17 cellular contexts compared by ENCODE assay signal in the genomic region with DNA sequence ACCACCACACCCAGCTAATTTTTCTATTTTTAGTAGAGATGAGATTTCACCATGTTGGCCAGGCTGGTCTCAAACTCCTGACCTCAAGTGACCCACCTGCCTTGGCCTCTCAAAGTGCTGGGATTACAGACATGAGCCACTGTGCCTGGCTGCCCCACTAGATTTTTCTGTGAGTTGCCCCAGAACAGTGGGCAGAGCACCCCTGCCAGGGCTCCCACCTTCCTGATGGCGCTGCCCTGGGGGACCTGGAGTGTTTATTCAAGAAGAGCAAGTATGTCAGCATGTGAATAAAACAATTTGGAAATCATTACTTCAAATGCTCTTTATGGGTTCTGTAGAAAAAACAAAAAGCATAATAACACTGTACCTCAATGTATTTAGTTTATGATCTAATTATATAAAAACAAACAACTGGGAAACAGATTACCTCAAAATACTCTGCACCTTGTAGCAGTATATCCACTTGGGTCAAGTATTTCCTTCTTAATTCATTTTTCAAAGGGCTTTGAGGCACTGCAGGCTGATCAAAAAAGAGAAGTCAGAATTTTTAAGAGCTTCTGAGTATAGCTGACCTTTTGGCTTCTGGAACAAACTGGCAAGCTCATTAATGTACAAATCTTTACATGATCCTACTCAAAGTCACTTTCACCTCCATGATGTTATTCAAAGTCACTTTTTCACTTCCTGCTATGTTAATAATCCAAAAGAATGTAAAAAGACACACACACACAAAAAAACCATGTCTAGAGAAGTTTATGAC. TPM values are rescaled to one million over a fixed set of nuclear protein-coding genes. Genes with fewer than 3 reads are reported as not detected.
DNase-seq lines count a peak whose midpoint lies in the region; ATAC-seq and TF ChIP-seq lines count a peak whose summit lies in the region.
"Had no signal": no experiment of that assay in that cellular context is flagged by ENCODE, and none has a peak within 500 bp of the region (broad histone marks: within the 10 kb centered on the region; RNA-seq: fewer than 3 reads in every experiment).

No MANE protein-coding gene starts in this region.

- H3K4me3 ChIP-seq in OCI-LY3 (ENCODE audit: low read length): no peak overlapping the region
- H3K4me3 ChIP-seq in left lung: no peak overlapping the region
- no peak overlapping the region for H3K4me3 ChIP-seq in PC-3 (ENCODE audit: low read length)
- H3K4me3 ChIP-seq: K562, PC-9, SJCRH30 had no signal

- POLR2A ChIA-PET in PC-3 (lab: Charles Lee; ENCODE audit: unreplicated experiment): no interaction called here

- no peak for DNase-seq in activated naive CD4-positive, alpha-beta T cell treated with anti-CD3 and anti-CD28 coated beads, Interleukin-2, amount 10 ng/mL, durations not matched to agents 7 days and 5 days
- no peak for DNase-seq in activated naive CD4-positive, alpha-beta T cell treated with anti-CD3 and anti-CD28 coated beads, Interleukin-2, amount 50 U/mL, for 72 hours (ENCODE audit: low spot score in 2 of 2)
- DNase-seq in left lung (no peak), type B pancreatic cell (ENCODE audit: extremely low spot score, unreplicated experiment) (peak; percentile 49), DMS79 (lab: John Stamatoyannopoulos, UW) (no peak), PC-3 (no peak)
- DNase-seq: ACHN, C1 segment of cervical spinal cord, DND-41, NCI-H1417, NCI-H187 treated with DMSO at 0.1 percent for 48 hours, NCI-H226, NCI-H524, PC-9, SJCRH30 had no signal

- H3K4me2 ChIP-seq in OCI-LY3 (ENCODE audit: low read length): no peak overlapping the region
- H3K4me2 ChIP-seq in PC-3 (ENCODE audit: low read length): no peak overlapping the region
- H3K4me2 ChIP-seq: PC-9 had no signal

- no peaks in the 10 kb centered on the region for H3K9me2 ChIP-seq in PC-3 (replicated peaks; ENCODE audit: low read length)

- H4K20me1 ChIP-seq in OCI-LY3 (ENCODE audit: insufficient read depth, low read length): peaks cover 25% of the 10 kb centered on the region; the same call in 1 of the 2 replicates
- H4K20me1 ChIP-seq in PC-3 (ENCODE audit: low read length): peaks cover 36% of the 10 kb centered on the region; the same call in 1 of the 2 replicates

- H3K9ac ChIP-seq in OCI-LY3 (ENCODE audit: low read length) (no peak overlapping the region), PC-3 (ENCODE audit: low read length) (no peak overlapping the region)

- TF ChIP-seq CTCF in OCI-LY3 (IDR thresholded peaks at IDR 0.05; ENCODE audit: low read depth, low read length) (no peak), left lung (IDR thresholded peaks at IDR 0.05) (no peak), type B pancreatic cell (conservative IDR thresholded peaks at IDR 0.05) (no peak), PC-3 (conservative IDR thresholded peaks at IDR 0.05; ENCODE audit: low read depth, low read length) (no peak)

- no peaks in the 10 kb centered on the region for H3K27me3 Mint-ChIP-seq in activated naive CD4-positive, alpha-beta T cell treated with anti-CD3 and anti-CD28 coated beads, Interleukin-2, amount 10 ng/mL, durations not matched to agents 7 days and 5 days
- H3K27me3 Mint-ChIP-seq in type B pancreatic cell: no peaks in the 10 kb centered on the region

- H3K27me3 ChIP-seq in OCI-LY3 (ENCODE audit: low read depth, low read length) (no peaks in the 10 kb centered on the region), left lung (no peaks in the 10 kb centered on the region), PC-3 (ENCODE audit: low read length) (no peaks in the 10 kb centered on the region)
- H3K27me3 ChIP-seq: SJCRH30 had no signal

- peaks cover 86% of the 10 kb centered on the region for H3K36me3 ChIP-seq in OCI-LY3 (replicated peaks; ENCODE audit: low read depth, low read length)
- peaks cover 0 to 44% of the 10 kb centered on the region in 2 donors for H3K36me3 ChIP-seq in left lung
- H3K36me3 ChIP-seq in PC-3 (ENCODE audit: low read depth, low read length): peaks cover 92% of the 10 kb centered on the region

- H3K79me2 ChIP-seq in OCI-LY3 (ENCODE audit: low read length) (peaks cover 78% of the 10 kb centered on the region), PC-3 (ENCODE audit: low read length) (peaks cover 96% of the 10 kb centered on the region)

- H3F3A ChIP-seq in PC-3 (ENCODE audit: low read length, unreplicated experiment): no peaks in the 10 kb centered on the region

- H3K27ac Mint-ChIP-seq in activated naive CD4-positive, alpha-beta T cell treated with anti-CD3 and anti-CD28 coated beads, Interleukin-2, amount 10 ng/mL, durations not matched to agents 7 days and 5 days: peak overlapping the region; percentile 38
- peak overlapping the region in 1 of 2 donors; percentile 14 for H3K27ac Mint-ChIP-seq in activated naive CD4-positive, alpha-beta T cell treated with anti-CD3 and anti-CD28 coated beads, Interleukin-2, amount 50 U/mL, for 72 hours
- H3K27ac Mint-ChIP-seq in type B pancreatic cell: no peak overlapping the region

- no peak overlapping the region for H2AFZ ChIP-seq in OCI-LY3 (ENCODE audit: low read depth, low read length)
- no peak overlapping the region for H2AFZ ChIP-seq in PC-3 (ENCODE audit: low read length)
- H2AFZ ChIP-seq: PC-9 had no signal

- ATAC-seq in activated naive CD4-positive, alpha-beta T cell treated with anti-CD3 and anti-CD28 coated beads, Interleukin-2, amount 50 U/mL, for 72 hours: no peak
- peak; percentile 53 for ATAC-seq in left lung
- ATAC-seq in PC-3: no peak
- ATAC-seq: K562 had no signal

- no peaks in the 10 kb centered on the region for H3K9me3 ChIP-seq in OCI-LY3 (ENCODE audit: insufficient read depth, low read length)
- no peaks in the 10 kb centered on the region for H3K9me3 ChIP-seq in left lung
- no peaks in the 10 kb centered on the region for H3K9me3 ChIP-seq in PC-3 (ENCODE audit: low read length)
- H3K9me3 ChIP-seq: SJCRH30 had no signal

- intact Hi-C loops in left lung (cut with DNase I) (no loop called here), PC-3 (cut with micrococcal nuclease) (no loop called here)

- H3K4me3 Mint-ChIP-seq in activated naive CD4-positive, alpha-beta T cell treated with anti-CD3 and anti-CD28 coated beads, Interleukin-2, amount 10 ng/mL, durations not matched to agents 7 days and 5 days: no peak overlapping the region
- H3K4me3 Mint-ChIP-seq in type B pancreatic cell: no peak overlapping the region

- H3K36me3 Mint-ChIP-seq in activated naive CD4-positive, alpha-beta T cell treated with anti-CD3 and anti-CD28 coated beads, Interleukin-2, amount 10 ng/mL, durations not matched to agents 7 days and 5 days: peaks cover 93% of the 10 kb centered on the region
- peaks cover 73 to 78% of the 10 kb centered on the region in 2 donors for H3K36me3 Mint-ChIP-seq in activated naive CD4-positive, alpha-beta T cell treated with anti-CD3 and anti-CD28 coated beads, Interleukin-2, amount 50 U/mL, for 72 hours
- peaks cover 33% of the 10 kb centered on the region for H3K36me3 Mint-ChIP-seq in type B pancreatic cell

- CTCF ChIA-PET in activated naive CD4-positive, alpha-beta T cell treated with anti-CD3 and anti-CD28 coated beads, Interleukin-2, amount 10 ng/mL, durations not matched to agents 7 days and 5 days (lab: Charles Lee): interaction anchor here (0.7 to 3.5 kb wide), 3 partner anchors 12 to 766 kb away, joined by 3 to 12 read pairs (median 3); no protein-coding TSS in a partner anchor
- CTCF ChIA-PET in PC-3 (lab: Charles Lee): no interaction called here

- H3K4me1 ChIP-seq in OCI-LY3 (ENCODE audit: low read length) (peaks cover 11% of the 10 kb centered on the region), left lung (no peaks in the 10 kb centered on the region), PC-3 (ENCODE audit: insufficient read depth, low read length) (no peaks in the 10 kb centered on the region)
- H3K4me1 ChIP-seq: SJCRH30 had no signal

- BruUV-seq in PC-3 (replicated peaks; lab: Mats Ljungman, UMichigan): no TSS peak

- H3K27ac ChIP-seq in OCI-LY3 (ENCODE audit: low read length) (peak overlapping the region; percentile 21; the same call in 1 of the 2 replicates), left lung (no peak overlapping the region), PC-3 (ENCODE audit: low read length) (no peak overlapping the region)
- H3K27ac ChIP-seq: PC-9, SJCRH30 had no signal

- no peaks in the 10 kb centered on the region for H3K9me3 Mint-ChIP-seq in activated naive CD4-positive, alpha-beta T cell treated with anti-CD3 and anti-CD28 coated beads, Interleukin-2, amount 10 ng/mL, durations not matched to agents 7 days and 5 days
- no peaks in the 10 kb centered on the region for H3K9me3 Mint-ChIP-seq in activated naive CD4-positive, alpha-beta T cell treated with anti-CD3 and anti-CD28 coated beads, Interleukin-2, amount 50 U/mL, for 72 hours
- H3K9me3 Mint-ChIP-seq in type B pancreatic cell: no peaks in the 10 kb centered on the region

- peaks cover 54% of the 10 kb centered on the region for H3K4me1 Mint-ChIP-seq in activated naive CD4-positive, alpha-beta T cell treated with anti-CD3 and anti-CD28 coated beads, Interleukin-2, amount 10 ng/mL, durations not matched to agents 7 days and 5 days
- no peaks in the 10 kb centered on the region for H3K4me1 Mint-ChIP-seq in type B pancreatic cell (ENCODE audit: unreplicated experiment)

RNA-seq across cellular contexts. Expression of gene HJURP, which starts 8.9 kb away (rescaled TPM):
- total RNA-seq in activated naive CD4-positive, alpha-beta T cell treated with anti-CD3 and anti-CD28 coated beads, Interleukin-2, amount 50 U/mL, for 72 hours: 100 to 1,000 TPM in 1 of 2 donors, 10 to 100 TPM in 1; 77.3 to 195 TPM
- total RNA-seq in left lung: 1 to 10 TPM; 1.8 to 7.1 TPM
- 16.7 and 42.1 TPM in 2 replicates for total RNA-seq in type B pancreatic cell (ENCODE audit: low replicate concordance)
- total RNA-seq in PC-3 (2014; rRNA removed): 31.7 and 37.0 TPM in 2 replicates
